ENCODE assay signal across 10 cellular contexts in the genomic region with DNA sequence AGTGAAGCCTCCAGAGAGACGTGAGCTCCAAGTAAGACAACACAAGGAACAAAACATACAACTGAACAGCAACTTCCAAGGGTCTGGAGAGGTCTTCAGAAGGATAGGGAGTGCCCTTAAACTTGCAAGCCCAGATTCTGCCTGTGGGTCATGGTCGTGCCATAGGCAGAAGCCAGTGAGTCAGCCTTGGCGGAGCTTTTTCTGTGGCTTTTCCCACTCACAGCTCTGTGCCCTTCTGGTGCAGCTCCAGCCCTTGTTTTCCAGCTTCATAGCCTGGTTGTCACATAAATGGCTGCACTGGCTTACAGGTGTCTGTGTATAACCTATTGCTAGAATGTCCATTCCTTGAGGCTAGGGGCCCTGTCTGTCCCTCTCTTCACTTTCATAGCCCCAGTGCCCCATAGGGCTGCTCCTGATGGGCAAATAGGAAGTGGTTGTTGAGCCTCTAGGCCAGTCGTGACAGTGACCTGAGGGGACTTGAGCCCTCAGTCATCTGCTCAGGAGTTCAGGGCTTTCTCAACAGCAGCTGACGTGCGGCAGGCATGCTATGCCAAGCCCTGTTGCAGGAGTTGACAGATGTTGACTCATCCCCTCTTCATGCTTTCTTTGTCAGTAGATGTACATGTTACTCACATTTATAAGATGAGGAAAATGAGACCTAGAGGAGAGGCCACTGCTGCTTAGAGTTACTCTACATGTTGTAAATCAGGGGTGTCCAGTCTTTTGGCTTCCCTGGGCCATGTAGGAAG. TPM values are rescaled to one million over a fixed set of nuclear protein-coding genes. Genes with fewer than 3 reads are reported as not detected.
DNase-seq lines count a peak whose midpoint lies in the region; ATAC-seq, FAIRE-seq and TF ChIP-seq lines count a peak whose summit lies in the region.
"Had no signal": no experiment of that assay in that cellular context is flagged by ENCODE, and none has a peak within 500 bp of the region (broad histone marks: within the 10 kb centered on the region; RNA-seq: fewer than 3 reads in every experiment).

No MANE protein-coding gene starts in this region.

- H3K27ac ChIP-seq in vagina = peak overlapping the region; percentile 53
- H3K27ac ChIP-seq: VCaP had no signal

- H3K36me3 ChIP-seq in adipocyte (ENCODE audit: control insufficient read depth, insufficient read depth, low read length, severe bottlenecking) (peaks cover 20% of the 10 kb centered on the region), vagina (peaks cover 0 to 13% of the 10 kb centered on the region in 2 donors)

- H3K4me3 ChIP-seq in adipocyte (ENCODE audit: low read length) (no peak overlapping the region), vagina (no peak overlapping the region)

- TF ChIP-seq POLR2A in vagina (IDR thresholded peaks at IDR 0.05) (no peak), H54 (IDR thresholded peaks at IDR 0.05; ENCODE audit: low read depth, low read length) (no peak)

- H3K9ac ChIP-seq in adipocyte (ENCODE audit: low read length) = no peak overlapping the region

- no peaks in the 10 kb centered on the region for H3K9me3 ChIP-seq in adipocyte (ENCODE audit: control insufficient read depth, low read length)
- H3K9me3 ChIP-seq in vagina = no peaks in the 10 kb centered on the region

- FAIRE-seq in H54 (lab: Jason Lieb, UNC) = no peak

- no peak for TF ChIP-seq CTCF in vagina (IDR thresholded peaks at IDR 0.05)
- no peak for TF ChIP-seq CTCF in GM13977 (IDR thresholded peaks at IDR 0.05; ENCODE audit: extremely low read depth, insufficient read depth, missing control alignments)

- peaks cover 31% of the 10 kb centered on the region for H3K4me1 ChIP-seq in adipocyte (ENCODE audit: control insufficient read depth, insufficient read depth, low read length)
- H3K4me1 ChIP-seq in vagina = peaks cover 79% of the 10 kb centered on the region

- in situ Hi-C loops in GM13977 (cut with MboI; ENCODE audit: low pct_unique_long_range_greater_than_20kb, low sequenced_read_pairs, unreplicated experiment) = no loop called here

- peak; percentile 26 for DNase-seq in stimulated activated CD4-positive, alpha-beta T cell treated with anti-CD3 and anti-CD28 coated beads, Interleukin-15, amount 100 ng/mL, for 24 hours
- no peak for DNase-seq in stimulated activated CD4-positive, alpha-beta T cell treated with anti-CD3 and anti-CD28 coated beads, Interleukin-12 subunit alpha, Interleukin-12 subunit beta, amount 100 ng/mL, for 4 hours
- DNase-seq in adipocyte (ENCODE audit: low read depth) (peak; percentile 91), iris pigment epithelial cell (ENCODE audit: low read depth) (peak; percentile 93), vagina (ENCODE audit: extremely low spot score in 2 of 2) (no peak), GM13977 (ENCODE audit: low spot score) (no peak), H54 (ENCODE audit: insufficient read length, low spot score) (no peak)
- DNase-seq: DND-41 had no signal

- intact Hi-C loops in vagina (cut with DNase I) = no loop called here

- no peak for ATAC-seq in GM19023 (IDR thresholded peaks at IDR 0.05; ENCODE audit: unreplicated experiment)

- H3K27me3 ChIP-seq in adipocyte (replicated peaks; ENCODE audit: control insufficient read depth, insufficient read depth, low read length) = no peaks in the 10 kb centered on the region
- no peaks in the 10 kb centered on the region for H3K27me3 ChIP-seq in vagina

RNA-seq across cellular contexts. Expression of gene MED15, which starts 7.4 kb away (rescaled TPM):
- total RNA-seq in vagina = 72.2 TPM

RNA-seq across cellular contexts. Expression of gene KLHL22, which starts 19.2 kb away (rescaled TPM):
- total RNA-seq in vagina = 20.1 TPM

Comparison
In these comparisons a context has a peak if more than half of its experiments do, and no peak if none do; other contexts are left out.
1. DNase-seq: peak in stimulated activated CD4-positive, alpha-beta T cell treated with anti-CD3 and anti-CD28 coated beads, Interleukin-15, amount 100 ng/mL, for 24 hours (single experiment), adipocyte (single experiment) and iris pigment epithelial cell (single experiment); none in stimulated activated CD4-positive, alpha-beta T cell treated with anti-CD3 and anti-CD28 coated beads, Interleukin-12 subunit alpha, Interleukin-12 subunit beta, amount 100 ng/mL, for 4 hours (single experiment), vagina (0 of 2), GM13977 (single experiment) and H54 (single experiment).